Comparison of ENCODE assay signal across 8 cellular contexts in the genomic region with DNA sequence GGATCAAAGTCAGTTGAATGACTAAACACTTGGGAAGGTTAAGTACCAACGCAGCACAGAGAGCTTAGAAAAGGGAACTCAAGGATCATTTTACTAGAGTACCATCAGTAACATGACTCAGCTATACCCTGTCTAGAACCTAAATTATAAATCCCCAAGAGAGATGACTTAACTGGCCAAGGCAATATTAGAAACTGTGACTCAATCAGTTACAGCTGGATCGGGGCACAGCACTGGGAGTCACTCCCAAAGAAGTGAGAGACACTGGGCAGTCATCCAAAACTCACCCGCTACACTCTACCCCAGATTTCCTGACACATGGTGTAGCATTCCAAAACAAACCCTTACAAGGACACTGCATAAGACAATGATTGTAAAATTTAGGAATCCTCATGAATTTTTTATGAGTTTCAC. TPM values are rescaled to one million over a fixed set of nuclear protein-coding genes. Genes with fewer than 3 reads are reported as not detected.
DNase-seq lines count a peak whose midpoint lies in the region; ATAC-seq and TF ChIP-seq lines count a peak whose summit lies in the region.

No MANE protein-coding gene starts in this region.

- H3K4me1 Mint-ChIP-seq in stimulated activated effector memory CD8-positive, alpha-beta T cell treated with anti-CD3 and anti-CD28 coated beads, Interleukin-12 subunit alpha, Interleukin-12 subunit beta, amount 100 ng/mL, for 72 hours, result peaks cover 39% of the 10 kb centered on the region
- peaks cover 64 to 70% (median 70%) of the 10 kb centered on the region in 3 donors for H3K4me1 Mint-ChIP-seq in T-cell

- ATAC-seq in GM18907 (IDR thresholded peaks at IDR 0.05; ENCODE audit: unreplicated experiment), result peak; percentile 54
- peak; percentile 36 for ATAC-seq in stimulated activated effector memory CD8-positive, alpha-beta T cell treated with anti-CD3 and anti-CD28 coated beads, Interleukin-12 subunit alpha, Interleukin-12 subunit beta, amount 100 ng/mL, for 72 hours
- ATAC-seq in T-cell (replicated peaks in 1 of 4), result no peak
- no peak for ATAC-seq in GM19467 (IDR thresholded peaks at IDR 0.05; ENCODE audit: unreplicated experiment)

- H3K36me3 Mint-ChIP-seq in stimulated activated effector memory CD8-positive, alpha-beta T cell treated with anti-CD3 and anti-CD28 coated beads, Interleukin-12 subunit alpha, Interleukin-12 subunit beta, amount 100 ng/mL, for 72 hours, result peaks cover 46% of the 10 kb centered on the region
- H3K36me3 Mint-ChIP-seq in T-cell, result peaks cover 24% of the 10 kb centered on the region

- POLR2A ChIA-PET in T-cell (lab: Charles Lee), result no interaction called here

- no peaks in the 10 kb centered on the region for H3K9me3 Mint-ChIP-seq in stimulated activated effector memory CD8-positive, alpha-beta T cell treated with anti-CD3 and anti-CD28 coated beads, Interleukin-12 subunit alpha, Interleukin-12 subunit beta, amount 100 ng/mL, for 72 hours
- no peaks in the 10 kb centered on the region for H3K9me3 Mint-ChIP-seq in T-cell

- no peak overlapping the region for H3K4me3 ChIP-seq in astrocyte of the spinal cord (ENCODE audit: low read depth, low read length)

- in situ Hi-C loops in ACHN (cut with HindIII; ENCODE audit: low pct_ligation_motif_present, low pct_unique_long_range_greater_than_20kb, low sequenced_read_pairs), result no loop called here
- in situ Hi-C loops in astrocyte of the spinal cord (cut with HindIII; ENCODE audit: low sequenced_read_pairs), result no loop called here

- no peaks in the 10 kb centered on the region for H3K27me3 Mint-ChIP-seq in T-cell

- CTCF ChIA-PET in T-cell (lab: Charles Lee), result no interaction called here

- no peak for TF ChIP-seq CTCF in astrocyte of the spinal cord (IDR thresholded peaks at IDR 0.05; ENCODE audit: low read depth, low read length)

- DNase-seq in ACHN (peak; percentile 97), NCI-H2196 treated with DMSO at 0.1 percent for 48 hours (lab: John Stamatoyannopoulos, UW; ENCODE audit: unreplicated experiment) (peak; percentile 46), astrocyte of the spinal cord (ENCODE audit: low read depth, low spot score) (peak; percentile 98), iPS-NIHi11 (ENCODE audit: low spot score) (peak; percentile 37), T-cell (no peak)
- DNase-seq in stimulated activated effector memory CD8-positive, alpha-beta T cell treated with anti-CD3 and anti-CD28 coated beads, Interleukin-12 subunit alpha, Interleukin-12 subunit beta, amount 100 ng/mL, for 72 hours (ENCODE audit: low spot score in 2 of 2), result no peak

- H3K4me3 Mint-ChIP-seq in stimulated activated effector memory CD8-positive, alpha-beta T cell treated with anti-CD3 and anti-CD28 coated beads, Interleukin-12 subunit alpha, Interleukin-12 subunit beta, amount 100 ng/mL, for 72 hours, result no peak overlapping the region
- peak overlapping the region in 1 of 3 donors; percentile 33 for H3K4me3 Mint-ChIP-seq in T-cell

- peak overlapping the region; percentile 27 for H3K27ac Mint-ChIP-seq in stimulated activated effector memory CD8-positive, alpha-beta T cell treated with anti-CD3 and anti-CD28 coated beads, Interleukin-12 subunit alpha, Interleukin-12 subunit beta, amount 100 ng/mL, for 72 hours
- peak overlapping the region in 1 of 2 donors; percentile 3 for H3K27ac Mint-ChIP-seq in T-cell

RNA-seq across cellular contexts. Expression of a gene that starts 17.7 kb away (rescaled TPM):
- total RNA-seq in T-cell, result 10 to 100 TPM; 20.8 to 47.1 (median 42.6) TPM

RNA-seq across cellular contexts. Expression of a gene that starts 26.9 kb away (rescaled TPM):
- under 1 TPM in 4 of 5 donors, not detected in 1; 0.13 to 0.96 (median 0.28) TPM for total RNA-seq in T-cell

Comparison
In these comparisons a context has a peak if more than half of its experiments do, and no peak if none do; other contexts are left out.
1. DNase-seq: peak in ACHN (single experiment), NCI-H2196 treated with DMSO at 0.1 percent for 48 hours (single experiment), astrocyte of the spinal cord (single experiment) and iPS-NIHi11 (single experiment); none in stimulated activated effector memory CD8-positive, alpha-beta T cell treated with anti-CD3 and anti-CD28 coated beads, Interleukin-12 subunit alpha, Interleukin-12 subunit beta, amount 100 ng/mL, for 72 hours (0 of 2) and T-cell (0 of 34).
2. ATAC-seq: peak in GM18907 (single experiment) and stimulated activated effector memory CD8-positive, alpha-beta T cell treated with anti-CD3 and anti-CD28 coated beads, Interleukin-12 subunit alpha, Interleukin-12 subunit beta, amount 100 ng/mL, for 72 hours (single experiment); none in T-cell (0 of 4) and GM19467 (single experiment).